In genomic region chr7:112422842-112423496, GRCh38 we compare ENCODE assay signal across 9 cellular contexts. TPM values are rescaled to one million over a fixed set of nuclear protein-coding genes. Genes with fewer than 3 reads are reported as not detected.
DNase-seq lines count a peak whose midpoint lies in the region; ATAC-seq, FAIRE-seq and TF ChIP-seq lines count a peak whose summit lies in the region.
"Had no signal": no experiment of that assay in that cellular context is flagged by ENCODE, and none has a peak within 500 bp of the region (broad histone marks: within the 10 kb centered on the region; RNA-seq: fewer than 3 reads in every experiment).

No MANE protein-coding gene starts in this region.

- no peaks in the 10 kb centered on the region for H3K9me1 ChIP-seq in endothelial cell of umbilical vein (replicated peaks; ENCODE audit: control insufficient read depth, extremely low read depth, insufficient read depth, low read length)

- H4K20me1 ChIP-seq in endothelial cell of umbilical vein (replicated peaks; ENCODE audit: control insufficient read depth, extremely low read depth, insufficient read depth, low read length): no peaks in the 10 kb centered on the region

- peak overlapping the region; percentile 53 for H3K27ac ChIP-seq in endothelial cell of umbilical vein (ENCODE audit: insufficient read depth, low read depth, low read length)
- H3K27ac ChIP-seq in upper lobe of left lung: peak overlapping the region; percentile 27 to 76 (median 53)

- FAIRE-seq in HTR-8/SVneo (lab: Jason Lieb, UNC): peak; percentile 49
- FAIRE-seq in endothelial cell of umbilical vein (lab: Jason Lieb, UNC): peak; percentile 96

- TF ChIP-seq EP300 in upper lobe of left lung (IDR thresholded peaks at IDR 0.05): no peak

- peak; percentile 5 for DNase-seq in stimulated activated CD4-positive, alpha-beta T cell treated with anti-CD3 and anti-CD28 coated beads, Interleukin-12 subunit alpha, Interleukin-12 subunit beta, amount 100 ng/mL, for 4 hours
- no peak for DNase-seq in stimulated activated CD4-positive, alpha-beta T cell treated with anti-CD3 and anti-CD28 coated beads, Interleukin-2, amount 100 ng/mL, for 48 hours
- DNase-seq in HTR-8/SVneo (ENCODE audit: insufficient read length, low spot score) (peak; percentile 68), SKM-1 (lab: John Stamatoyannopoulos, UW; ENCODE audit: unreplicated experiment) (peak; percentile 43), endothelial cell of umbilical vein (ENCODE audit: low read depth, low spot score) (peak; percentile 94), midbrain (lab: John Stamatoyannopoulos, UW) (peak; percentile 35), upper lobe of left lung (peak in 1 of 2 donors; percentile 83)

- H3K4me1 ChIP-seq in endothelial cell of umbilical vein (ENCODE audit: control insufficient read depth, extremely low read depth, insufficient read depth, low read length) (peaks cover 18% of the 10 kb centered on the region), upper lobe of left lung (peaks cover 12 to 26% (median 15%) of the 10 kb centered on the region in 4 donors)

- TF ChIP-seq POLR2A in endothelial cell of umbilical vein (IDR thresholded peaks at IDR 0.05; ENCODE audit: low read depth, low read length) (peak; percentile 59), upper lobe of left lung (IDR thresholded peaks at IDR 0.05) (no peak)

- CTCF ChIA-PET in endothelial cell of umbilical vein (lab: Charles Lee): interaction anchor here (1.6 kb wide), 1 partner anchor 27 kb away, joined by 4 read pairs; the partner anchor contains the start of gene IFRD1

- no peak for TF ChIP-seq CTCF in endothelial cell of umbilical vein (IDR thresholded peaks at IDR 0.05; ENCODE audit: extremely low read depth in 1 of 2, insufficient read depth in 1 of 2, low read depth in 1 of 2, low read length in 2 of 2)
- TF ChIP-seq CTCF in upper lobe of left lung (IDR thresholded peaks at IDR 0.05): no peak

- POLR2A ChIA-PET in endothelial cell of umbilical vein (lab: Charles Lee): interaction anchor here (4.1 kb wide), 1 partner anchor 28 kb away, joined by 15 read pairs; the partner anchor contains the start of gene IFRD1

- no peaks in the 10 kb centered on the region for H3K36me3 ChIP-seq in endothelial cell of umbilical vein (ENCODE audit: control insufficient read depth in 2 of 2, extremely low read depth in 1 of 2, insufficient read depth in 2 of 2, low read length in 2 of 2)
- no peaks in the 10 kb centered on the region for H3K36me3 ChIP-seq in upper lobe of left lung

- H3K79me2 ChIP-seq in endothelial cell of umbilical vein (ENCODE audit: control insufficient read depth, insufficient read depth, low read length): no peaks in the 10 kb centered on the region

- WGBS in upper lobe of left lung, 2 donors: 62 to 63% methylated on average over 6 of the region's 6 CpGs

- H3K27me3 ChIP-seq in endothelial cell of umbilical vein (ENCODE audit: control insufficient read depth in 2 of 2, insufficient read depth in 2 of 2, low read length in 2 of 2) (no peaks in the 10 kb centered on the region), upper lobe of left lung (no peaks in the 10 kb centered on the region)

- peak overlapping the region; percentile 71 for H2AFZ ChIP-seq in endothelial cell of umbilical vein (ENCODE audit: low read depth, low read length)

- BruUV-seq in endothelial cell of umbilical vein (replicated peaks; lab: Mats Ljungman, UMichigan): TSS peak; percentile 80

- H3K4me3 ChIP-seq in endothelial cell of umbilical vein (replicated peaks in 1 of 3; ENCODE audit: insufficient read depth in 1 of 3, low read depth in 1 of 3, low read length in 3 of 3) (no peak overlapping the region), upper lobe of left lung (no peak overlapping the region)
- H3K4me3 ChIP-seq: skin epidermis had no signal

- intact Hi-C loops in endothelial cell of umbilical vein (cut with micrococcal nuclease): no loop called here

- ATAC-seq in upper lobe of left lung (ENCODE audit: low FRiP score in 2 of 2) (peak; percentile 66 to 91), HG03135 (IDR thresholded peaks at IDR 0.05; ENCODE audit: unreplicated experiment) (no peak)

- H3K4me2 ChIP-seq in endothelial cell of umbilical vein (ENCODE audit: insufficient read depth, low read length): peak overlapping the region; percentile 27

- H3K9me3 ChIP-seq in endothelial cell of umbilical vein (replicated peaks; ENCODE audit: control insufficient read depth, insufficient read depth, low read length) (no peaks in the 10 kb centered on the region), upper lobe of left lung (no peaks in the 10 kb centered on the region)

- no peak overlapping the region for H3K9ac ChIP-seq in endothelial cell of umbilical vein (replicated peaks; ENCODE audit: extremely low read depth, insufficient read depth, low read length)

- dilution Hi-C loops in endothelial cell of umbilical vein (cut with MboI; ENCODE audit: extremely low pct_ligation_motif_present, low sequenced_read_pairs): loop anchor here (25.0 kb wide), 1 partner anchor 661 kb away; no protein-coding TSS in a partner anchor

TF ChIP-seq in endothelial cell of umbilical vein, 7 proteins besides CTCF, POLR2A, EP300 and RAD21:
- TF ChIP-seq FOS (IDR thresholded peaks at IDR 0.05; ENCODE audit: borderline replicate concordance, insufficient read depth, low read length): peak; percentile 90
- no peak for TF ChIP-seq GATA2 (IDR thresholded peaks at IDR 0.05; ENCODE audit: insufficient read depth, insufficient read length, low read depth, low read length)
- TF ChIP-seq MYC (IDR thresholded peaks at IDR 0.05; ENCODE audit: low read depth, low read length): no peak
- no peak for TF ChIP-seq MAX (IDR thresholded peaks at IDR 0.05; ENCODE audit: insufficient read depth, insufficient read length)
- TF ChIP-seq EZH2 (IDR thresholded peaks at IDR 0.05; ENCODE audit: borderline replicate concordance, low read depth, low read length, severe bottlenecking): no peak
- peak; percentile 84 for TF ChIP-seq POLR2AphosphoS5 (IDR thresholded peaks at IDR 0.05; ENCODE audit: insufficient read depth, low read depth, low read length)
- TF ChIP-seq JUN (IDR thresholded peaks at IDR 0.05; ENCODE audit: borderline replicate concordance, insufficient read depth, insufficient read length, low read depth): peak; percentile 79

RNA-seq across cellular contexts. Expression of gene IFRD1, which starts 27.3 kb away (rescaled TPM):
- total RNA-seq in endothelial cell of umbilical vein: 42.2 and 43.3 TPM in 2 replicates
- 13.3 and 16.8 TPM in 2 replicates for polyA plus RNA-seq in endothelial cell of umbilical vein
- polyA plus RNA-seq in endothelial cell of umbilical vein (2011; cell fraction: cytosol; rRNA removed): 20.5 and 20.9 TPM in 2 replicates
- 55.8 and 73.5 TPM in 2 replicates for polyA plus RNA-seq in endothelial cell of umbilical vein (2011; cell fraction: nucleus; rRNA removed)
- 16.8 and 26.5 TPM in 2 replicates for polyA plus RNA-seq in endothelial cell of umbilical vein (2012)
- 16.2 and 43.1 TPM in 2 replicates for polyA minus RNA-seq in endothelial cell of umbilical vein
- 35.6 TPM for polyA minus RNA-seq in endothelial cell of umbilical vein (2011; cell fraction: cytosol; rRNA and poly(A)+ RNA removed)
- 96.7 and 124 TPM in 2 replicates for polyA minus RNA-seq in endothelial cell of umbilical vein (2011; cell fraction: nucleus; rRNA and poly(A)+ RNA removed)
- total RNA-seq in upper lobe of left lung: 10 to 100 TPM; 28.8 to 95.3 (median 49.2) TPM

RNA-seq across cellular contexts. Expression of gene LSMEM1, which starts 57.8 kb away (rescaled TPM):
- total RNA-seq in endothelial cell of umbilical vein (1.6 and 1.7 TPM in 2 replicates), upper lobe of left lung (10 to 100 TPM in 2 of 6 donors, 1 to 10 TPM in 4; 1.5 to 17.8 (median 2.3) TPM)
- polyA plus RNA-seq in endothelial cell of umbilical vein: 0.21 and 0.22 TPM in 2 replicates
- 0.12 and 0.21 TPM in 2 replicates for polyA plus RNA-seq in endothelial cell of umbilical vein (2011; cell fraction: cytosol; rRNA removed)
- polyA plus RNA-seq in endothelial cell of umbilical vein (2011; cell fraction: nucleus; rRNA removed): 2.3 and 2.5 TPM in 2 replicates
- 0.29 and 0.80 TPM in 2 replicates for polyA plus RNA-seq in endothelial cell of umbilical vein (2012)
- polyA minus RNA-seq in endothelial cell of umbilical vein: 0.15 and 0.89 TPM in 2 replicates
- not detected for polyA minus RNA-seq in endothelial cell of umbilical vein (2011; cell fraction: cytosol; rRNA and poly(A)+ RNA removed)
- 1.9 and 2.7 TPM in 2 replicates for polyA minus RNA-seq in endothelial cell of umbilical vein (2011; cell fraction: nucleus; rRNA and poly(A)+ RNA removed)

Comparison
In these comparisons a context has a peak if more than half of its experiments do, and no peak if none do; other contexts are left out.
1. DNase-seq: peak in stimulated activated CD4-positive, alpha-beta T cell treated with anti-CD3 and anti-CD28 coated beads, Interleukin-12 subunit alpha, Interleukin-12 subunit beta, amount 100 ng/mL, for 4 hours (single experiment), HTR-8/SVneo (single experiment), SKM-1 (single experiment), endothelial cell of umbilical vein (single experiment) and midbrain (single experiment); none in stimulated activated CD4-positive, alpha-beta T cell treated with anti-CD3 and anti-CD28 coated beads, Interleukin-2, amount 100 ng/mL, for 48 hours (0 of 2).